In genomic region chr2:38666578-38666926, GRCh38 we compare ENCODE assay signal across 1 cellular context.
TF ChIP-seq lines count a peak whose summit lies in the region.

No MANE protein-coding gene starts in this region.

TF ChIP-seq in K562, 482 proteins besides CTCF, POLR2A, EP300 and RAD21 (continued from another document):
- TF ChIP-seq HMBOX1 (IDR thresholded peaks at IDR 0.05), result 0 out of 2 replicates have a peak, but pooled peaks have one; percentile 10
- TF ChIP-seq TCF15 (CRISPR knock-in tag; IDR thresholded peaks at IDR 0.05), result no peak
- TF ChIP-seq TFE3 (CRISPR knock-in tag; IDR thresholded peaks at IDR 0.05), result no peak
- TF ChIP-seq PTRF (tag; IDR thresholded peaks at IDR 0.05), result no peak
- peak; percentile 75 for TF ChIP-seq ELF1 (tag; IDR thresholded peaks at IDR 0.05)
- no peak for TF ChIP-seq TCF7L2 (IDR thresholded peaks at IDR 0.05; ENCODE audit: low read depth, low read length)
- TF ChIP-seq KLF13 (tag; IDR thresholded peaks at IDR 0.05; ENCODE audit: borderline replicate concordance, low read depth), result peak; percentile 42; the same call in 1 of the 2 replicates
- TF ChIP-seq KAT8 (IDR thresholded peaks at IDR 0.05; ENCODE audit: low read depth), result no peak
- TF ChIP-seq TBP (optimal IDR thresholded peaks at IDR 0.05; ENCODE audit: low read depth, low read length), result peak; percentile 24
- no peak for TF ChIP-seq NR2C1 (IDR thresholded peaks at IDR 0.05)
- peak; percentile 34; the same call in 1 of the 2 replicates for TF ChIP-seq NR2C1 (tag; IDR thresholded peaks at IDR 0.05)
- TF ChIP-seq E2F5 (CRISPR knock-in tag; IDR thresholded peaks at IDR 0.05), result no peak
- TF ChIP-seq POLR2H (tag; IDR thresholded peaks at IDR 0.05; ENCODE audit: low read depth), result peak; percentile 55; the same call in 1 of the 2 replicates
- peak; percentile 52; the same call in 1 of the 2 replicates for TF ChIP-seq NKRF (IDR thresholded peaks at IDR 0.05; ENCODE audit: borderline replicate concordance)
- TF ChIP-seq NFATC3 (IDR thresholded peaks at IDR 0.05), result no peak
- 0 out of 2 replicates have a peak, but pooled peaks have one; percentile 20 for TF ChIP-seq GABPB1 (CRISPR knock-in tag; IDR thresholded peaks at IDR 0.05)
- TF ChIP-seq STAG1 (CRISPR knock-in tag; IDR thresholded peaks at IDR 0.05; ENCODE audit: borderline replicate concordance), result no peak
- TF ChIP-seq BCLAF1 (IDR thresholded peaks at IDR 0.05; ENCODE audit: borderline replicate concordance in 1 of 2, control insufficient read depth in 1 of 2, low read depth in 2 of 2, low read length in 1 of 2), result no peak
- no peak for TF ChIP-seq HNRNPL (IDR thresholded peaks at IDR 0.05; ENCODE audit: low read depth, low read length)
- no peak for TF ChIP-seq HCFC1 (IDR thresholded peaks at IDR 0.05; ENCODE audit: low read depth, low read length)
